Comparison of ENCODE assay signal across 20 cellular contexts in the genomic region with DNA sequence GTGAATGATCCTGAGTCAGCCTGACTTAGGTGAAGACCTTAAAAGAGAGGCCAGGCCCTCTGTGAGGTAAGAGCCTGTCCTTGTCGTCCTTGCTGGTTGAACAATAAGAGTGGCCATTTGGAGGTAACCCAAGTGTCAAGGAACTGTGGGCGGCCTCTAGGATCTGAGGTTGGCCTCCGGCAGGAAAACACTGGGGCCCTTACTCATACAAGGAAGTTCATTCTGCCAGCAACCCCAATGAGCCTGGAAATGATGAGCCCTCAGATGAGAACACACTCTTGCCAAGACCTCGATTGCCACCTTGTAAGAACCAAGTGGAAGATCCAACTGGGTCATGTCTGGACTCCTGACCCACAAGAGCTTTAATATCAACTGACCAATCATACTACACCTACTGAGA.
"Had no signal": no experiment of that assay in that cellular context is flagged by ENCODE, and none has a peak within 500 bp of the region (broad histone marks: within the 10 kb centered on the region; RNA-seq: fewer than 3 reads in every experiment).

No MANE protein-coding gene starts in this region.

- H3K27ac ChIP-seq: RWPE1 had no signal

- H3K9me3 ChIP-seq: SK-N-SH had no signal

- H3K9ac ChIP-seq: SK-N-SH had no signal

- H3K4me2 ChIP-seq: SK-N-SH had no signal

- DNase-seq: IMR-90, Karpas-422, KG1, MM.1S, NCI-H1048, NCI-H1105, NCI-H1417, NCI-H146, NCI-H1694 treated with DMSO at 0.1 percent for 48 hours, NCI-H1930, NCI-H2081, NCI-H2107, NCI-H2227 treated with DMSO at 0.1 percent for 48 hours, NCI-H524, NCI-H526 treated with DMSO at 0.1 percent for 48 hours, NCI-H748 treated with DMSO at 0.1 percent for 48 hours, SHP77, SK-N-SH had no signal

- ATAC-seq: HepG2 had no signal
